ENCODE assay signal across 1 cellular context in the genomic region with DNA sequence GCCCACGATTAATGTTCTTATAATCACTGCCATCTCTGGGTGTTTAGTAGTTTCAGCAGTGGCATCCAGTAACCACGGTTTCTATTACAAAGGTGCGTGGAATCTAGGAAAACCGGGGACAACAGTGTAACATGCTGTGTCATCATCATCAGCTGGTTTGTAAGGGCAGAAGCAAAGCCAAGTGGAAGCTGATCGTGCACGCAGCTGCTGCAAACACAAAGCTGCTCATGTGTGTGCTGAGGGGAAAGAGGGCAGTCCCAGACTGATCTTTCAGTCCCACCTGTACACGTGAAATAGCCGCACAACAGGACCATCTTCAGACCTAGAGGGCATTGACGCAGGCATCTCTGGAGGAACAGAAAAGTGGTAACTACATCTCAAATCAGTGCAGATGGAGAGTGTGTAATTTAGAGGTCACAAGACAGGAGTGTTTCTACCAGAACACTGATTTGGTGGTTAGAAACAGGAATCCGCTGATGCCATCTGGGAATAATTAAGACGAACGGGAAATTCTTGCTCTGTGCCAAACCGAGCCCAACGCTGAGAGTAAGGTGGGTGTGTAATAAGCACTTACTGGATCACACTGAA.
TF ChIP-seq lines count a peak whose summit lies in the region.

No MANE protein-coding gene starts in this region.

TF ChIP-seq in IMR-90, 13 proteins besides CTCF, POLR2A, EP300 and RAD21:
- TF ChIP-seq MAZ (IDR thresholded peaks at IDR 0.05; ENCODE audit: borderline replicate concordance, low read depth, low read length) (no peak), RFX5 (IDR thresholded peaks at IDR 0.05; ENCODE audit: low read depth, low read length) (no peak), RCOR1 (IDR thresholded peaks at IDR 0.05; ENCODE audit: insufficient replicate concordance, low read length) (no peak), MXI1 (IDR thresholded peaks at IDR 0.05; ENCODE audit: borderline replicate concordance, low read depth, low read length) (no peak), FOS (IDR thresholded peaks at IDR 0.05; ENCODE audit: low read depth, low read length) (no peak), CHD1 (IDR thresholded peaks at IDR 0.05; ENCODE audit: low read depth, low read length) (no peak), MAFK (IDR thresholded peaks at IDR 0.05; ENCODE audit: low read depth, low read length) (no peak)
